In genomic region chr5:85148701-85149100, GRCh38 we compare ENCODE assay signal across 24 cellular contexts.
"Had no signal": no experiment of that assay in that cellular context is flagged by ENCODE, and none has a peak within 500 bp of the region (broad histone marks: within the 10 kb centered on the region; RNA-seq: fewer than 3 reads in every experiment).

No MANE protein-coding gene starts in this region.

- H3K4me1 Mint-ChIP-seq: IgD-negative memory B cell had no signal

- H3K27me3 Mint-ChIP-seq: IgD-negative memory B cell had no signal

- H3K27me3 ChIP-seq: Peyer's patch, SJCRH30 had no signal

- H3K4me3 ChIP-seq: K562, Peyer's patch, SJCRH30 had no signal

- H3K4me3 Mint-ChIP-seq: IgD-negative memory B cell had no signal

- H3K4me1 ChIP-seq: Peyer's patch, SJCRH30 had no signal

- H3K27ac Mint-ChIP-seq: IgD-negative memory B cell had no signal

- H3K9me3 Mint-ChIP-seq: IgD-negative memory B cell had no signal

- H3K9me3 ChIP-seq: Peyer's patch, SJCRH30 had no signal

- H3K9ac ChIP-seq: KMS-11 had no signal

- H3K4me2 ChIP-seq: KMS-11 had no signal

- H3K36me3 Mint-ChIP-seq: IgD-negative memory B cell had no signal

- DNase-seq: Kasumi-1, MM.1S, NCI-H1092 treated with DMSO at 0.1 percent for 48 hours, NCI-H1436, NCI-H187, NCI-H2029, NCI-H2081 treated with DMSO at 0.1 percent for 48 hours, NCI-H2171, NCI-H226, NCI-H446, NCI-H510A, NCI-H524 treated with DMSO at 0.1 percent for 48 hours, NCI-H69, NCI-H774, PC-3, Peyer's patch, SHP77 treated with DMSO at 0.1 percent for 48 hours, SJCRH30 had no signal

- H3K27ac ChIP-seq: HL-60, KMS-11, Peyer's patch, SJCRH30 had no signal

- H3K36me3 ChIP-seq: Peyer's patch, SJCRH30 had no signal

- ATAC-seq: K562, PC-3, Right ventricle myocardium inferior, SK-N-SH treated with all-trans-retinoic acid at 6 μM for 48 hours had no signal
